In the genomic region with DNA sequence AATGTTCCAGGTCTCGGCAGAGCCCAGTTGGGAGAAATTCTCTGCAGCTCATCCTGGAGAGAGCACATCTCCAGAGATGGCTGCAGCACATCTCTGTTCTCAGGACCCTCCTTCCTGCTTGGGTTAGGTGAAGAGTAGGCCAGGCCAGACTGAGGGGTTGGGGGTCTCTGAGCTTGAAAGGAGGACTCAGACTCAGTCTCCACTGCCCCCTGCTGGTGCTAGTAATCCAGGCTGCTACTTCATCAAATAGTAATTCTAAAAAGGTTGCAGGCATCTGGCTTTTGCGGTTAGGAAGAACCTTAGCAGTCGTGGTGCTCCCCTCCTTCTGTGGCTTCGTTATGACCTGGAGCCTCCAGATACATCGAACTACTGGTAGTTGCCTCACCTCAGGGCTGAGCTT, we compare ENCODE assay signal across 1 cellular context.
TF ChIP-seq lines count a peak whose summit lies in the region.

No MANE protein-coding gene starts in this region.

TF ChIP-seq in H1, 55 proteins besides CTCF, POLR2A, EP300 and RAD21 (continued from another document):
- TF ChIP-seq JUN (IDR thresholded peaks at IDR 0.05; ENCODE audit: low read depth, low read length), result no peak
- TF ChIP-seq NRF1 (IDR thresholded peaks at IDR 0.05; ENCODE audit: low read depth, low read length), result no peak
- TF ChIP-seq CEBPB (IDR thresholded peaks at IDR 0.05; ENCODE audit: low read depth, low read length), result no peak
- TF ChIP-seq CHD1 (IDR thresholded peaks at IDR 0.05; ENCODE audit: low read depth, low read length), result no peak
- TF ChIP-seq JUND (IDR thresholded peaks at IDR 0.05; ENCODE audit: low read length), result no peak
